Comparison of ENCODE assay signal across 11 cellular contexts in genomic region chr2:174971868-174972781, GRCh38. TPM values are rescaled to one million over a fixed set of nuclear protein-coding genes. Genes with fewer than 3 reads are reported as not detected.
A peak's percentile ranks its signal among the peaks of the same experiment; 100 is the strongest.
DNase-seq lines count a peak whose midpoint lies in the region; ATAC-seq and TF ChIP-seq lines count a peak whose summit lies in the region.
"Had no signal": no experiment of that assay in that cellular context is flagged by ENCODE, and none has a peak within 500 bp of the region (broad histone marks: within the 10 kb centered on the region; RNA-seq: fewer than 3 reads in every experiment).

No MANE protein-coding gene starts in this region.

- H3K36me3 ChIP-seq in BE2C = no peaks in the 10 kb centered on the region

- H3K4me1 ChIP-seq in BE2C = no peaks in the 10 kb centered on the region

- no peaks in the 10 kb centered on the region for H3K9me3 ChIP-seq in BE2C

- H3K4me3 ChIP-seq in BE2C (ENCODE audit: low read depth, low read length) = no peak overlapping the region

- DNase-seq in BE2C (peak; percentile 30), HS-27A (ENCODE audit: low read depth) (peak; percentile 73), T1000 (lab: John Stamatoyannopoulos, UW) (peak; percentile 41), iris pigment epithelial cell (ENCODE audit: low read depth) (peak; percentile 63), GM19238 (ENCODE audit: insufficient read length, low spot score) (no peak), inferior parietal cortex (ENCODE audit: extremely low spot score) (no peak)
- DNase-seq in activated naive CD4-positive, alpha-beta T cell (lab: John Stamatoyannopoulos, UW) = no peak
- DNase-seq: activated CD4-positive, alpha-beta T cell treated with anti-CD3 and anti-CD28 coated beads for 4 hours; GDM1; Karpas-422 had no signal

- no peak for ATAC-seq in HG03571 (IDR thresholded peaks at IDR 0.05; ENCODE audit: unreplicated experiment)

- TF ChIP-seq CTCF in BE2C (IDR thresholded peaks at IDR 0.05; ENCODE audit: low read depth, low read length) = no peak

- H3K27me3 ChIP-seq in BE2C = no peaks in the 10 kb centered on the region

RNA-seq across cellular contexts. Expression of gene CHN1, which starts 33.1 kb away (rescaled TPM):
- 49.5 TPM for polyA plus RNA-seq in BE2C (2012; ENCODE audit: insufficient read depth, insufficient read length, low read depth)

Comparison
In these comparisons a context has a peak if more than half of its experiments do, and no peak if none do; other contexts are left out.
1. DNase-seq: peak in BE2C (single experiment), HS-27A (single experiment), T1000 (single experiment) and iris pigment epithelial cell (single experiment); none in activated naive CD4-positive, alpha-beta T cell (0 of 4), GM19238 (single experiment) and inferior parietal cortex (single experiment).